Comparison of ENCODE assay signal across 10 cellular contexts in genomic region chr1:239386453-239387303, GRCh38. TPM values are rescaled to one million over a fixed set of nuclear protein-coding genes. Genes with fewer than 3 reads are reported as not detected.
DNase-seq lines count a peak whose midpoint lies in the region; ATAC-seq and TF ChIP-seq lines count a peak whose summit lies in the region.
"Had no signal": no experiment of that assay in that cellular context is flagged by ENCODE, and none has a peak within 500 bp of the region (broad histone marks: within the 10 kb centered on the region; RNA-seq: fewer than 3 reads in every experiment).

TSS of gene CHRM3 (plus strand) at chr1:239386568. CDS start at chr1:239907452, 520,884 bp downstream.

- in situ Hi-C loops in Panc1 (cut with HindIII; ENCODE audit: low pct_unique_long_range_greater_than_20kb, low sequenced_read_pairs) = no loop called here

- peaks cover 35% of the 10 kb centered on the region for H3K27me3 ChIP-seq in Panc1 (ENCODE audit: control insufficient read depth, insufficient read depth, low read length)
- H3K27me3 ChIP-seq in suprapubic skin = peaks cover 44% of the 10 kb centered on the region

- 2% methylated on average over 41 to 59 of the region's 82 CpGs for WGBS in mesodermal cell (ENCODE audit: insufficient coverage in 2 of 2), 2 experiments
- under 1% methylated on average over 66 of the region's 82 CpGs for WGBS in suprapubic skin

- no peak for TF ChIP-seq EP300 in suprapubic skin (IDR thresholded peaks at IDR 0.05)

- CTCF ChIA-PET in Panc1 (lab: Charles Lee) = no interaction called here

- peak; percentile 23 for TF ChIP-seq CTCF in Panc1 (IDR thresholded peaks at IDR 0.05)
- no peak for TF ChIP-seq CTCF in coronary artery (IDR thresholded peaks at IDR 0.05)
- TF ChIP-seq CTCF in suprapubic skin (IDR thresholded peaks at IDR 0.05) = no peak

- no TSS peak for BruUV-seq in Panc1 (replicated peaks; lab: Mats Ljungman, UMichigan)

- peaks cover 7% of the 10 kb centered on the region; the same call in 1 of the 2 replicates for H3K4me1 ChIP-seq in Panc1 (ENCODE audit: control insufficient read depth, insufficient read depth, low read length)
- no peaks in the 10 kb centered on the region for H3K4me1 ChIP-seq in mesodermal cell (ENCODE audit: control insufficient read depth, insufficient read depth, low read length, poor library complexity, severe bottlenecking)
- peaks cover 23% of the 10 kb centered on the region for H3K4me1 ChIP-seq in suprapubic skin
- H3K4me1 ChIP-seq: BLaER1 treated with 17β-estradiol and CSF1 and Interleukin-3, amounts not matched to agents 10 nM and 100 nM had no signal

- H3K36me3 ChIP-seq in Panc1 (ENCODE audit: control insufficient read depth, insufficient read depth, low read length) (no peaks in the 10 kb centered on the region), mesodermal cell (ENCODE audit: control insufficient read depth, insufficient read depth, low read length) (no peaks in the 10 kb centered on the region), suprapubic skin (no peaks in the 10 kb centered on the region)
- H3K36me3 ChIP-seq: BLaER1 treated with 17β-estradiol and CSF1 and Interleukin-3, amounts not matched to agents 10 nM and 100 nM had no signal

- no peak for TF ChIP-seq POLR2A in suprapubic skin (IDR thresholded peaks at IDR 0.05)

- POLR2A ChIA-PET in Panc1 (lab: Charles Lee) = no interaction called here

- intact Hi-C loops in Panc1 (cut with micrococcal nuclease; ENCODE audit: unreplicated experiment) = no loop called here

- H3K4me3 ChIP-seq in Panc1 (ENCODE audit: low read depth in 2 of 2, low read length in 2 of 2) (peak within 1 kb of the TSS; percentile 39 to 56), coronary artery (peak within 1 kb of the TSS; percentile 84), mesodermal cell (ENCODE audit: extremely low read depth, insufficient read depth, low read length, poor library complexity, severe bottlenecking) (peak within 1 kb of the TSS; percentile 36), suprapubic skin (peak within 1 kb of the TSS; percentile 49)
- H3K4me3 ChIP-seq: BLaER1 treated with 17β-estradiol and CSF1 and Interleukin-3, amounts not matched to agents 10 nM and 100 nM had no signal

- H3K9me3 ChIP-seq in Panc1 (ENCODE audit: control insufficient read depth, insufficient read depth, low read depth, low read length) (no peaks in the 10 kb centered on the region), mesodermal cell (ENCODE audit: control insufficient read depth, low read length) (no peaks in the 10 kb centered on the region), suprapubic skin (no peaks in the 10 kb centered on the region)

- ATAC-seq in Panc1 (peak; percentile 91), HG02571 (IDR thresholded peaks at IDR 0.05; ENCODE audit: unreplicated experiment) (no peak)

- DNase-seq in NCI-H82 (lab: John Stamatoyannopoulos, UW) (peak; percentile 24), NCI-H82 treated with DMSO at 0.1 percent for 48 hours (lab: John Stamatoyannopoulos, UW; ENCODE audit: unreplicated experiment) (no peak), Panc1 (ENCODE audit: low read depth, low spot score) (peak; percentile 33), coronary artery (ENCODE audit: low spot score) (peak; percentile 72), suprapubic skin (ENCODE audit: low spot score in 2 of 2) (no peak), OCI-M1 (lab: John Stamatoyannopoulos, UW) (no peak)

- H3K27ac ChIP-seq in Panc1 (ENCODE audit: low read length) (no peak within 1 kb of the TSS), coronary artery (peak within 1 kb of the TSS; percentile 36 to 70), mesodermal cell (ENCODE audit: low read depth, low read length, severe bottlenecking) (no peak within 1 kb of the TSS), suprapubic skin (peak within 1 kb of the TSS; percentile 50)
- H3K27ac ChIP-seq: BLaER1 treated with 17β-estradiol and CSF1 and Interleukin-3, amounts not matched to agents 10 nM and 100 nM had no signal

RNA-seq across cellular contexts. Expression of gene CHRM3, which starts in this region (rescaled TPM):
- total RNA-seq in Panc1 (2021; ENCODE audit: unreplicated experiment) (0.13 TPM), suprapubic skin (10 to 100 TPM in 1 of 4 donors, 1 to 10 TPM in 3; 3.7 to 15.8 (median 9.2) TPM)
- polyA plus RNA-seq in Panc1 (2012; ENCODE audit: insufficient read length) = 0.22 TPM
- 0.74 TPM for polyA plus RNA-seq in mesodermal cell (2013, experiment 1 of 2)
- 0.71 TPM for polyA plus RNA-seq in mesodermal cell (2013, experiment 2 of 2)
- total RNA-seq: T-helper 1 cell treated with Interleukin-12 subunit alpha and Interleukin-12 subunit beta and Interleukin-4 antibody, amounts not matched to agents 30 ng/mL and 1 ng/mL, for 36 hours had no signal

Comparison
In these comparisons a context has a peak if more than half of its experiments do, and no peak if none do; other contexts are left out.
1. DNase-seq: peak in NCI-H82 (single experiment) and coronary artery (single experiment); none in NCI-H82 treated with DMSO at 0.1 percent for 48 hours (single experiment), suprapubic skin (0 of 2) and OCI-M1 (single experiment).
2. Peak in DNase-seq, ATAC-seq and H3K4me3 ChIP-seq in Panc1; RNA of the gene not detected or under 1 TPM.
3. H3K27ac ChIP-seq: peak in coronary artery (2 of 2) and suprapubic skin (single experiment); none in Panc1 (single experiment) and mesodermal cell (single experiment).
4. Peak in every context shown above with its lines, with median percentiles within 50 percentile points of each other: H3K4me3 ChIP-seq.